In the genomic region with DNA sequence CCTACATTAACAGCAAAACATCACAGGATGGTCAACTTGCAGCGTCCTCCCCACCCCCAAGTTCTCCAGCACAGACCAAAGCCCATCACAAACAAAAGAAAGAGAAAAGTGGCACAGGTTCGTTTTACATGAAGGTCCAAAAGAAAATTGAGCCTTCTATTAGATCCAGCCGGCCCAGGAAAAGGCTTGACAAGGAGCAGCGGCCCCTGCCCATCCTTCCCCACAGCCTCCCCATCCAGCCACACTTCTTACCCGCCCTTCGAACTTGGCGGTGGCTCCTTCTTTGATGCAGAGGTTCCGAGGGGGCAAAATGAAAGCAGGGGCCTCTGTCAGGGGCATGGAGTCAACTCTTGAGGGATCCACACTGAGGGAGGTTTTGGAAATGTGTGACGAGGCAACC, we compare ENCODE assay signal across 2 cellular contexts.
TF ChIP-seq lines count a peak whose summit lies in the region.

No MANE protein-coding gene starts in this region.

TF ChIP-seq in HCT116, 20 proteins besides CTCF, POLR2A, EP300 and RAD21:
- TF ChIP-seq CEBPB (IDR thresholded peaks at IDR 0.05; ENCODE audit: low read depth), result no peak
- no peak for TF ChIP-seq SIN3A (IDR thresholded peaks at IDR 0.05; ENCODE audit: low read depth)
- TF ChIP-seq JUND (IDR thresholded peaks at IDR 0.05), result no peak
- TF ChIP-seq, protein P1, sequence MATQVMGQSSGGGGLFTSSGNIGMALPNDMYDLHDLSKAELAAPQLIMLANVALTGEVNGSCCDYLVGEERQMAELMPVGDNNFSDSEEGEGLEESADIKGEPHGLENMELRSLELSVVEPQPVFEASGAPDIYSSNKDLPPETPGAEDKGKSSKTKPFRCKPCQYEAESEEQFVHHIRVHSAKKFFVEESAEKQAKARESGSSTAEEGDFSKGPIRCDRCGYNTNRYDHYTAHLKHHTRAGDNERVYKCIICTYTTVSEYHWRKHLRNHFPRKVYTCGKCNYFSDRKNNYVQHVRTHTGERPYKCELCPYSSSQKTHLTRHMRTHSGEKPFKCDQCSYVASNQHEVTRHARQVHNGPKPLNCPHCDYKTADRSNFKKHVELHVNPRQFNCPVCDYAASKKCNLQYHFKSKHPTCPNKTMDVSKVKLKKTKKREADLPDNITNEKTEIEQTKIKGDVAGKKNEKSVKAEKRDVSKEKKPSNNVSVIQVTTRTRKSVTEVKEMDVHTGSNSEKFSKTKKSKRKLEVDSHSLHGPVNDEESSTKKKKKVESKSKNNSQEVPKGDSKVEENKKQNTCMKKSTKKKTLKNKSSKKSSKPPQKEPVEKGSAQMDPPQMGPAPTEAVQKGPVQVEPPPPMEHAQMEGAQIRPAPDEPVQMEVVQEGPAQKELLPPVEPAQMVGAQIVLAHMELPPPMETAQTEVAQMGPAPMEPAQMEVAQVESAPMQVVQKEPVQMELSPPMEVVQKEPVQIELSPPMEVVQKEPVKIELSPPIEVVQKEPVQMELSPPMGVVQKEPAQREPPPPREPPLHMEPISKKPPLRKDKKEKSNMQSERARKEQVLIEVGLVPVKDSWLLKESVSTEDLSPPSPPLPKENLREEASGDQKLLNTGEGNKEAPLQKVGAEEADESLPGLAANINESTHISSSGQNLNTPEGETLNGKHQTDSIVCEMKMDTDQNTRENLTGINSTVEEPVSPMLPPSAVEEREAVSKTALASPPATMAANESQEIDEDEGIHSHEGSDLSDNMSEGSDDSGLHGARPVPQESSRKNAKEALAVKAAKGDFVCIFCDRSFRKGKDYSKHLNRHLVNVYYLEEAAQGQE (IDR thresholded peaks at IDR 0.05; ENCODE audit: low read depth), result no peak
- TF ChIP-seq SP1 (IDR thresholded peaks at IDR 0.05; ENCODE audit: low read depth), result no peak
- TF ChIP-seq, protein P2, sequence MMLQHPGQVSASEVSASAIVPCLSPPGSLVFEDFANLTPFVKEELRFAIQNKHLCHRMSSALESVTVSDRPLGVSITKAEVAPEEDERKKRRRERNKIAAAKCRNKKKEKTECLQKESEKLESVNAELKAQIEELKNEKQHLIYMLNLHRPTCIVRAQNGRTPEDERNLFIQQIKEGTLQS (IDR thresholded peaks at IDR 0.05), result no peak
- no peak for TF ChIP-seq ZFX (IDR thresholded peaks at IDR 0.05)
- TF ChIP-seq, protein P3, sequence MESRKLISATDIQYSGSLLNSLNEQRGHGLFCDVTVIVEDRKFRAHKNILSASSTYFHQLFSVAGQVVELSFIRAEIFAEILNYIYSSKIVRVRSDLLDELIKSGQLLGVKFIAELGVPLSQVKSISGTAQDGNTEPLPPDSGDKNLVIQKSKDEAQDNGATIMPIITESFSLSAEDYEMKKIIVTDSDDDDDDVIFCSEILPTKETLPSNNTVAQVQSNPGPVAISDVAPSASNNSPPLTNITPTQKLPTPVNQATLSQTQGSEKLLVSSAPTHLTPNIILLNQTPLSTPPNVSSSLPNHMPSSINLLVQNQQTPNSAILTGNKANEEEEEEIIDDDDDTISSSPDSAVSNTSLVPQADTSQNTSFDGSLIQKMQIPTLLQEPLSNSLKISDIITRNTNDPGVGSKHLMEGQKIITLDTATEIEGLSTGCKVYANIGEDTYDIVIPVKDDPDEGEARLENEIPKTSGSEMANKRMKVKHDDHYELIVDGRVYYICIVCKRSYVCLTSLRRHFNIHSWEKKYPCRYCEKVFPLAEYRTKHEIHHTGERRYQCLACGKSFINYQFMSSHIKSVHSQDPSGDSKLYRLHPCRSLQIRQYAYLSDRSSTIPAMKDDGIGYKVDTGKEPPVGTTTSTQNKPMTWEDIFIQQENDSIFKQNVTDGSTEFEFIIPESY (IDR thresholded peaks at IDR 0.05; ENCODE audit: extremely low read depth, insufficient replicate concordance, low read length), result no peak
- TF ChIP-seq POLR2AphosphoS5 (IDR thresholded peaks at IDR 0.05; ENCODE audit: low read depth, low read length), result no peak
- no peak for TF ChIP-seq CBX3 (IDR thresholded peaks at IDR 0.05; ENCODE audit: low read depth)
- TF ChIP-seq SRF (IDR thresholded peaks at IDR 0.05; ENCODE audit: low read depth), result no peak

TF ChIP-seq in IMR-90, 13 proteins besides CTCF, POLR2A, EP300 and RAD21:
- TF ChIP-seq, protein P4, sequence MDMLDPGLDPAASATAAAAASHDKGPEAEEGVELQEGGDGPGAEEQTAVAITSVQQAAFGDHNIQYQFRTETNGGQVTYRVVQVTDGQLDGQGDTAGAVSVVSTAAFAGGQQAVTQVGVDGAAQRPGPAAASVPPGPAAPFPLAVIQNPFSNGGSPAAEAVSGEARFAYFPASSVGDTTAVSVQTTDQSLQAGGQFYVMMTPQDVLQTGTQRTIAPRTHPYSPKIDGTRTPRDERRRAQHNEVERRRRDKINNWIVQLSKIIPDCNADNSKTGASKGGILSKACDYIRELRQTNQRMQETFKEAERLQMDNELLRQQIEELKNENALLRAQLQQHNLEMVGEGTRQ (IDR thresholded peaks at IDR 0.05; ENCODE audit: low read depth, low read length), result no peak
- TF ChIP-seq RFX5 (IDR thresholded peaks at IDR 0.05; ENCODE audit: low read depth, low read length), result no peak
- TF ChIP-seq, protein P5, sequence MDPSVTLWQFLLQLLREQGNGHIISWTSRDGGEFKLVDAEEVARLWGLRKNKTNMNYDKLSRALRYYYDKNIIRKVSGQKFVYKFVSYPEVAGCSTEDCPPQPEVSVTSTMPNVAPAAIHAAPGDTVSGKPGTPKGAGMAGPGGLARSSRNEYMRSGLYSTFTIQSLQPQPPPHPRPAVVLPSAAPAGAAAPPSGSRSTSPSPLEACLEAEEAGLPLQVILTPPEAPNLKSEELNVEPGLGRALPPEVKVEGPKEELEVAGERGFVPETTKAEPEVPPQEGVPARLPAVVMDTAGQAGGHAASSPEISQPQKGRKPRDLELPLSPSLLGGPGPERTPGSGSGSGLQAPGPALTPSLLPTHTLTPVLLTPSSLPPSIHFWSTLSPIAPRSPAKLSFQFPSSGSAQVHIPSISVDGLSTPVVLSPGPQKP (IDR thresholded peaks at IDR 0.05; ENCODE audit: borderline replicate concordance, low read depth, low read length), result no peak
- no peak for TF ChIP-seq SMC3 (IDR thresholded peaks at IDR 0.05; ENCODE audit: low read depth, low read length)
- no peak for TF ChIP-seq CHD1 (IDR thresholded peaks at IDR 0.05; ENCODE audit: low read depth, low read length)
- no peak for TF ChIP-seq FOS (IDR thresholded peaks at IDR 0.05; ENCODE audit: low read depth, low read length)
